ENCODE assay signal across 9 cellular contexts in the genomic region with DNA sequence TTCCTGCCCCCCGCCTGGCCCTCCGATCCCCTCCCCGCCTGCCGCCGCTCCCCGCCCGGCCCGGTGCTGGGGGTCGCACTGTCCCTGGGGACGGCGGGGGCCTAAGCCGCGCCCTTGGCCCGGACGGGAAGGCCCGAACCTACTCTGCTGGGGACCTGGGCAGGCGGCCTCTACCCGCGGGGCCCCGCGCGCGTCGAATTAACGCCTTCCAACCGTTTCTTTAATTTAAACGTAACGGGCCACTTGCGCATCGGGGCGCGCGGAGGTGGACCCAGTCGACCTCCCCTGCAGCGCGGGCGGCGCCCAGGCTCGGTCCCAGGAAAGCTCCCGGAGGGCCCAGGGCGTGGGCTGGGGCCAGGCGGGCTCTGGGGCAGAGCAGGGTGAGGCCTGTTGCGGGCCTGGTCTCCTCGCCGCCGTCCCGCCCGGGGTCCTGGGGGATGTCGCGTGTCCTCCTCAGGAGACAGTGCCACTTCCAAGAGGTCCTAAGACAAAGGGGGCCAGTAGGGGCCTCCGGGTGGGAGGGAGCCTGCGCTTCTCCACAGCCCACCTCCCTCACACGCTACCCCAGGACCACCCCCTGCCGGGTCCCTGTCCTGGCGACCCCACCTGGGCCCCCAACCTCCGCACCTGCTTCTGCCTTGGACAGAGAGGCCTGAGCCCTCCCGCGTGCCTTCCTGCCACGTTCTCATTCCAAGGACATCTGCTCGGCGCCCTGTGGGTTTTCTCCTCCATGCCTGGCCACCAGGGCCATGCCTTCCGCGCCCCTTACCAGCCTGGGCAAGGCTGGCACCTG. TPM values are rescaled to one million over a fixed set of nuclear protein-coding genes. Genes with fewer than 3 reads are reported as not detected.
DNase-seq lines count a peak whose midpoint lies in the region; ATAC-seq and TF ChIP-seq lines count a peak whose summit lies in the region.
"Had no signal": no experiment of that assay in that cellular context is flagged by ENCODE, and none has a peak within 500 bp of the region (broad histone marks: within the 10 kb centered on the region; RNA-seq: fewer than 3 reads in every experiment).

No MANE protein-coding gene starts in this region.

- no peak for DNase-seq in T-helper 2 cell treated with Interferon-gamma antibody and Interleukin-4, amounts not matched to agents 5 μg/mL and 100 μg/mL, for 36 hours (ENCODE audit: low spot score)
- no peak for DNase-seq in T-helper 2 cell
- DNase-seq in WTC11 (ENCODE audit: low spot score): no peak
- no peak for DNase-seq in testis
- no peak for DNase-seq in dedifferentiated amniotic fluid mesenchymal stem cell (ENCODE audit: extremely low spot score)
- DNase-seq in NCI-H1436 (lab: John Stamatoyannopoulos, UW): no peak
- DNase-seq: HCEC 1CT had no signal

- TF ChIP-seq CTCF in WTC11 (IDR thresholded peaks at IDR 0.05) (no peak), testis (IDR thresholded peaks at IDR 0.05) (no peak)

- H3K27me3 ChIP-seq in testis: no peaks in the 10 kb centered on the region

- H3K27me3 Mint-ChIP-seq in T-helper 2 cell treated with Interferon-gamma antibody and Interleukin-4, amounts not matched to agents 5 μg/mL and 100 μg/mL, for 36 hours (ENCODE audit: low read depth): peaks cover 24% of the 10 kb centered on the region
- H3K27me3 Mint-ChIP-seq in WTC11 (ENCODE audit: low read depth): peaks cover 29% of the 10 kb centered on the region

- H3K4me3 ChIP-seq in iPS-18c (ENCODE audit: insufficient read depth, low read depth, low read length) (peak overlapping the region; percentile 36), testis (peak overlapping the region; percentile 47 to 49)

- CTCF ChIA-PET in WTC11 (lab: Charles Lee): interaction anchor here (1.2 kb wide), 1 partner anchor 389 kb away, joined by 3 read pairs; no protein-coding TSS in a partner anchor

- H3K4me1 Mint-ChIP-seq in T-helper 2 cell treated with Interferon-gamma antibody and Interleukin-4, amounts not matched to agents 5 μg/mL and 100 μg/mL, for 36 hours (ENCODE audit: low read depth): no peaks in the 10 kb centered on the region
- peaks cover 11% of the 10 kb centered on the region for H3K4me1 Mint-ChIP-seq in WTC11

- intact Hi-C loops in testis (cut with DNase I; ENCODE audit: low total_unique reads): no loop called here

- peak overlapping the region; percentile 14 for H3K4me3 Mint-ChIP-seq in T-helper 2 cell treated with Interferon-gamma antibody and Interleukin-4, amounts not matched to agents 5 μg/mL and 100 μg/mL, for 36 hours
- peak overlapping the region; percentile 65 for H3K4me3 Mint-ChIP-seq in WTC11

- ATAC-seq in WTC11: peak; percentile 19
- ATAC-seq in esophagus mucosa: no peak

- H3K36me3 Mint-ChIP-seq in T-helper 2 cell treated with Interferon-gamma antibody and Interleukin-4, amounts not matched to agents 5 μg/mL and 100 μg/mL, for 36 hours (ENCODE audit: low read depth): no peaks in the 10 kb centered on the region
- H3K36me3 Mint-ChIP-seq in WTC11: 0 out of 2 replicates have a peak, but pooled peaks cover 3% of the 10 kb centered on the region

- no peaks in the 10 kb centered on the region for H3K9me3 Mint-ChIP-seq in T-helper 2 cell treated with Interferon-gamma antibody and Interleukin-4, amounts not matched to agents 5 μg/mL and 100 μg/mL, for 36 hours
- no peaks in the 10 kb centered on the region for H3K9me3 Mint-ChIP-seq in WTC11

- H3K27ac ChIP-seq in testis: no peak overlapping the region

- no peak overlapping the region for H3K27ac Mint-ChIP-seq in T-helper 2 cell treated with Interferon-gamma antibody and Interleukin-4, amounts not matched to agents 5 μg/mL and 100 μg/mL, for 36 hours
- no peak overlapping the region for H3K27ac Mint-ChIP-seq in WTC11

- H3K4me1 ChIP-seq in testis: peaks cover 13% of the 10 kb centered on the region

- no peak for TF ChIP-seq POLR2A in testis (IDR thresholded peaks at IDR 0.05)

- no peaks in the 10 kb centered on the region for H3K36me3 ChIP-seq in testis (ENCODE audit: low read depth, missing control alignments)

- POLR2A ChIA-PET in WTC11 (lab: Charles Lee): no interaction called here

- H3K9me3 ChIP-seq in iPS-18c (ENCODE audit: control insufficient read depth, insufficient read depth, low read length): no peaks in the 10 kb centered on the region
- H3K9me3 ChIP-seq in testis: no peaks in the 10 kb centered on the region

- 7 to 10% methylated on average over 18 to 42 of the region's 63 CpGs for WGBS in testis, 2 donors

TF ChIP-seq in WTC11, 78 proteins besides CTCF, POLR2A, EP300 and RAD21:
- TF ChIP-seq HMGA2 (CRISPR knock-in tag; IDR thresholded peaks at IDR 0.05): no peak
- TF ChIP-seq, protein P1, sequence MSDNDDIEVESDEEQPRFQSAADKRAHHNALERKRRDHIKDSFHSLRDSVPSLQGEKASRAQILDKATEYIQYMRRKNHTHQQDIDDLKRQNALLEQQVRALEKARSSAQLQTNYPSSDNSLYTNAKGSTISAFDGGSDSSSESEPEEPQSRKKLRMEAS (CRISPR knock-in tag; IDR thresholded peaks at IDR 0.05): 0 out of 2 replicates have a peak, but pooled peaks have one; percentile 30

RNA-seq across cellular contexts. Expression of gene PTPRN2, which starts 0.7 kb away (rescaled TPM):
- total RNA-seq in WTC11 (2021) (2.6 to 4.7 TPM (median 3.9 TPM) in 3 replicates), testis (10 to 100 TPM in 1 of 2 donors, 1 to 10 TPM in 1; 9.8 to 10.8 TPM), esophagus mucosa (0.44 TPM)
- 9.3 TPM for polyA plus RNA-seq in testis (ENCODE audit: insufficient read depth, low read depth, low replicate concordance)
